ENCODE assay signal across 1 cellular context in the genomic region with DNA sequence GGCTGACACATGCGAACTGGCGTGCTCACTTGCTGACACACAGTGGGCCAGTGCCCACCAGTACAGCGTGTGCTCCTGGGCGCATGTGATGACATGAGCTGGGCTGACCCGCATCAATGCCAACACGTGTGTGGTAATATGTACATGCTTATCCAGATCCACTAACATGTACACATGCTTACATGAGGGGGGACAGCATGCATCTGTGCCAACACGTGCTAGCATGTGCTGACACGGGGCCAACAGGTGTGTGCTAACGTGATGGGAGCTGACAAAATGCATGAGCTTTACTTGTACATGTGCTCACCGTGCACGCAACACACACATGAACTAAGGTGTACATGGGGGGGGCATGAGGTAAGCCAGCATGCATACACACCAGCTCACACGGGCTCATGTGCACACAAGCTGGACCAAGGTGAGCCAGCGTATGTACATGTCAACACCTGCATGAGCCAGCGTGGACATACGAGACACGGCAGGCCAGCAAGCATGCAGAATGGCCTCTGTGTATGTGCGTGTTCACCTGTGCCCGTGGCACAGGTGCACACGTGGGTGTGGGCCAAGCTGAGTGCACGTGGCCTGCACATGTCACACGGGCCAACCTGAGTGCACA.
TF ChIP-seq lines count a peak whose summit lies in the region.

No MANE protein-coding gene starts in this region.

TF ChIP-seq in neural cell, 6 proteins besides CTCF, POLR2A, EP300 and RAD21:
- TF ChIP-seq, protein P1, sequence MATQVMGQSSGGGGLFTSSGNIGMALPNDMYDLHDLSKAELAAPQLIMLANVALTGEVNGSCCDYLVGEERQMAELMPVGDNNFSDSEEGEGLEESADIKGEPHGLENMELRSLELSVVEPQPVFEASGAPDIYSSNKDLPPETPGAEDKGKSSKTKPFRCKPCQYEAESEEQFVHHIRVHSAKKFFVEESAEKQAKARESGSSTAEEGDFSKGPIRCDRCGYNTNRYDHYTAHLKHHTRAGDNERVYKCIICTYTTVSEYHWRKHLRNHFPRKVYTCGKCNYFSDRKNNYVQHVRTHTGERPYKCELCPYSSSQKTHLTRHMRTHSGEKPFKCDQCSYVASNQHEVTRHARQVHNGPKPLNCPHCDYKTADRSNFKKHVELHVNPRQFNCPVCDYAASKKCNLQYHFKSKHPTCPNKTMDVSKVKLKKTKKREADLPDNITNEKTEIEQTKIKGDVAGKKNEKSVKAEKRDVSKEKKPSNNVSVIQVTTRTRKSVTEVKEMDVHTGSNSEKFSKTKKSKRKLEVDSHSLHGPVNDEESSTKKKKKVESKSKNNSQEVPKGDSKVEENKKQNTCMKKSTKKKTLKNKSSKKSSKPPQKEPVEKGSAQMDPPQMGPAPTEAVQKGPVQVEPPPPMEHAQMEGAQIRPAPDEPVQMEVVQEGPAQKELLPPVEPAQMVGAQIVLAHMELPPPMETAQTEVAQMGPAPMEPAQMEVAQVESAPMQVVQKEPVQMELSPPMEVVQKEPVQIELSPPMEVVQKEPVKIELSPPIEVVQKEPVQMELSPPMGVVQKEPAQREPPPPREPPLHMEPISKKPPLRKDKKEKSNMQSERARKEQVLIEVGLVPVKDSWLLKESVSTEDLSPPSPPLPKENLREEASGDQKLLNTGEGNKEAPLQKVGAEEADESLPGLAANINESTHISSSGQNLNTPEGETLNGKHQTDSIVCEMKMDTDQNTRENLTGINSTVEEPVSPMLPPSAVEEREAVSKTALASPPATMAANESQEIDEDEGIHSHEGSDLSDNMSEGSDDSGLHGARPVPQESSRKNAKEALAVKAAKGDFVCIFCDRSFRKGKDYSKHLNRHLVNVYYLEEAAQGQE (IDR thresholded peaks at IDR 0.05; ENCODE audit: borderline replicate concordance) = no peak
- no peak for TF ChIP-seq TAF1 (IDR thresholded peaks at IDR 0.05; ENCODE audit: low read depth)
- TF ChIP-seq EZH2 (IDR thresholded peaks at IDR 0.05; ENCODE audit: borderline replicate concordance, insufficient read depth, low read length, poor library complexity, severe bottlenecking) = no peak
- TF ChIP-seq MXI1 (conservative IDR thresholded peaks at IDR 0.05; ENCODE audit: poor library complexity, severe bottlenecking) = no peak
- TF ChIP-seq POLR2AphosphoS5 (IDR thresholded peaks at IDR 0.05) = peak; percentile 5
- TF ChIP-seq SMC3 (conservative IDR thresholded peaks at IDR 0.05; ENCODE audit: poor library complexity) = no peak
